In the genomic region with DNA sequence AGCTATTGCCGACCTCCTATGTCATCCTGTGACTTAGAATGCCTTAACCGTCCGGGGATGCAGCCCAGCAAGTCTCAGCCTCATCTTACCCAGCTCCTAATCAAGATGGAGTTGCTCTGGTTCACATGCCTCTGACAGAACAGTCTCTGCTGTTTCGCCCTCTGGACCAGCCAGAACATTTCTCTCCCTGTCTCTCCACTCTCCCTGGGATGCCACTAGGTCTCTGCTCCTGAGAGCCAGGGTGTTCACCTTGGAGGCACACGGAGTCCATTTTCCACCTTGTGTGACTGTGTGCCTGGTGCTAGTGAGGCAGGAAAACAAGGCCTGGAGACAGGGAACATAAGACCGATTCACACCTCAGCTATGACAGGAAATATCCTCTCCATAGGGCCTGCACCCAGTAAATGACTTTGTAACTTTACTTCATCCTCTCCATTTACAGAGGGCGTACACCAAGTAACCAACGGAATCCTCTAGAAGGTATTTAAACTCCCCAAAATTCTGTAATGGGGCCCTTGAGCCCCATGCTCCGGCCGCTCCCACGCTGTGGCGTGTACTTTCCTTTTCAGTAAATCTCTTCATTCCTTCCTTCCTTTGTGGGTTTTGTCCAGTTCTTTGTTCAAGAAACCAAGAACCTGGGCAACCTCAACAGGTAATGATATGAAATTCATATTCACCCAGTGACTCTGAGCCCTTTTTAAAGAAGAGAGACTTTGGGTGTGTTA, we compare ENCODE assay signal across 1 cellular context.
TF ChIP-seq lines count a peak whose summit lies in the region.

No MANE protein-coding gene starts in this region.

TF ChIP-seq in K562, 482 proteins besides CTCF, POLR2A, EP300 and RAD21 (continued from another document):
- TF ChIP-seq, protein P1, sequence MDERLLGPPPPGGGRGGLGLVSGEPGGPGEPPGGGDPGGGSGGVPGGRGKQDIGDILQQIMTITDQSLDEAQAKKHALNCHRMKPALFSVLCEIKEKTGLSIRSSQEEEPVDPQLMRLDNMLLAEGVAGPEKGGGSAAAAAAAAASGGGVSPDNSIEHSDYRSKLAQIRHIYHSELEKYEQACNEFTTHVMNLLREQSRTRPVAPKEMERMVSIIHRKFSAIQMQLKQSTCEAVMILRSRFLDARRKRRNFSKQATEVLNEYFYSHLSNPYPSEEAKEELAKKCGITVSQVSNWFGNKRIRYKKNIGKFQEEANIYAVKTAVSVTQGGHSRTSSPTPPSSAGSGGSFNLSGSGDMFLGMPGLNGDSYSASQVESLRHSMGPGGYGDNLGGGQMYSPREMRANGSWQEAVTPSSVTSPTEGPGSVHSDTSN (CRISPR knock-in tag; IDR thresholded peaks at IDR 0.05; ENCODE audit: low read depth) = no peak
- TF ChIP-seq, protein P1 (tag; conservative IDR thresholded peaks at IDR 0.05; ENCODE audit: low read depth) = peak; percentile 56; the same call in 1 of the 2 replicates
- TF ChIP-seq PHF8 (IDR thresholded peaks at IDR 0.05; ENCODE audit: borderline replicate concordance, low read length) (no peak), GTF2A2 (tag; IDR thresholded peaks at IDR 0.05) (peak; percentile 95), SRF (CRISPR knock-in tag; IDR thresholded peaks at IDR 0.05) (peak in 1 of 2 experiments; percentile 83; a peak in 2 of 4 replicates), SMAD4 (CRISPR knock-in tag; conservative IDR thresholded peaks at IDR 0.05) (peak; percentile 99), TGIF2 (CRISPR knock-in tag; IDR thresholded peaks at IDR 0.05) (no peak), ZNF717 (CRISPR knock-in tag; IDR thresholded peaks at IDR 0.05) (peak; percentile 71; the same call in 1 of the 2 replicates), ELF4 (CRISPR knock-in tag; IDR thresholded peaks at IDR 0.05) (peak; percentile 79; the same call in 1 of the 2 replicates), LEF1 (IDR thresholded peaks at IDR 0.05) (no peak), ZNF133 (CRISPR knock-in tag; IDR thresholded peaks at IDR 0.05) (peak; percentile 94), U2AF1 (optimal IDR thresholded peaks at IDR 0.05; ENCODE audit: low read depth, low read length) (no peak), NR2C1 (IDR thresholded peaks at IDR 0.05) (no peak), NR2C1 (tag; IDR thresholded peaks at IDR 0.05) (peak; percentile 92)
- TF ChIP-seq, protein P2, sequence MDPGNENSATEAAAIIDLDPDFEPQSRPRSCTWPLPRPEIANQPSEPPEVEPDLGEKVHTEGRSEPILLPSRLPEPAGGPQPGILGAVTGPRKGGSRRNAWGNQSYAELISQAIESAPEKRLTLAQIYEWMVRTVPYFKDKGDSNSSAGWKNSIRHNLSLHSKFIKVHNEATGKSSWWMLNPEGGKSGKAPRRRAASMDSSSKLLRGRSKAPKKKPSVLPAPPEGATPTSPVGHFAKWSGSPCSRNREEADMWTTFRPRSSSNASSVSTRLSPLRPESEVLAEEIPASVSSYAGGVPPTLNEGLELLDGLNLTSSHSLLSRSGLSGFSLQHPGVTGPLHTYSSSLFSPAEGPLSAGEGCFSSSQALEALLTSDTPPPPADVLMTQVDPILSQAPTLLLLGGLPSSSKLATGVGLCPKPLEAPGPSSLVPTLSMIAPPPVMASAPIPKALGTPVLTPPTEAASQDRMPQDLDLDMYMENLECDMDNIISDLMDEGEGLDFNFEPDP (CRISPR knock-in tag; IDR thresholded peaks at IDR 0.05) = peak; percentile 94
- TF ChIP-seq, protein P3, sequence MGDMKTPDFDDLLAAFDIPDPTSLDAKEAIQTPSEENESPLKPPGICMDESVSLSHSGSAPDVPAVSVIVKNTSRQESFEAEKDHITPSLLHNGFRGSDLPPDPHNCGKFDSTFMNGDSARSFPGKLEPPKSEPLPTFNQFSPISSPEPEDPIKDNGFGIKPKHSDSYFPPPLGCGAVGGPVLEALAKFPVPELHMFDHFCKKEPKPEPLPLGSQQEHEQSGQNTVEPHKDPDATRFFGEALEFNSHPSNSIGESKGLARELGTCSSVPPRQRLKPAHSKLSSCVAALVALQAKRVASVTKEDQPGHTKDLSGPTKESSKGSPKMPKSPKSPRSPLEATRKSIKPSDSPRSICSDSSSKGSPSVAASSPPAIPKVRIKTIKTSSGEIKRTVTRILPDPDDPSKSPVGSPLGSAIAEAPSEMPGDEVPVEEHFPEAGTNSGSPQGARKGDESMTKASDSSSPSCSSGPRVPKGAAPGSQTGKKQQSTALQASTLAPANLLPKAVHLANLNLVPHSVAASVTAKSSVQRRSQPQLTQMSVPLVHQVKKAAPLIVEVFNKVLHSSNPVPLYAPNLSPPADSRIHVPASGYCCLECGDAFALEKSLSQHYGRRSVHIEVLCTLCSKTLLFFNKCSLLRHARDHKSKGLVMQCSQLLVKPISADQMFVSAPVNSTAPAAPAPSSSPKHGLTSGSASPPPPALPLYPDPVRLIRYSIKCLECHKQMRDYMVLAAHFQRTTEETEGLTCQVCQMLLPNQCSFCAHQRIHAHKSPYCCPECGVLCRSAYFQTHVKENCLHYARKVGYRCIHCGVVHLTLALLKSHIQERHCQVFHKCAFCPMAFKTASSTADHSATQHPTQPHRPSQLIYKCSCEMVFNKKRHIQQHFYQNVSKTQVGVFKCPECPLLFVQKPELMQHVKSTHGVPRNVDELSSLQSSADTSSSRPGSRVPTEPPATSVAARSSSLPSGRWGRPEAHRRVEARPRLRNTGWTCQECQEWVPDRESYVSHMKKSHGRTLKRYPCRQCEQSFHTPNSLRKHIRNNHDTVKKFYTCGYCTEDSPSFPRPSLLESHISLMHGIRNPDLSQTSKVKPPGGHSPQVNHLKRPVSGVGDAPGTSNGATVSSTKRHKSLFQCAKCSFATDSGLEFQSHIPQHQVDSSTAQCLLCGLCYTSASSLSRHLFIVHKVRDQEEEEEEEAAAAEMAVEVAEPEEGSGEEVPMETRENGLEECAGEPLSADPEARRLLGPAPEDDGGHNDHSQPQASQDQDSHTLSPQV (IDR thresholded peaks at IDR 0.05) = peak; percentile 100
- TF ChIP-seq, protein P4, sequence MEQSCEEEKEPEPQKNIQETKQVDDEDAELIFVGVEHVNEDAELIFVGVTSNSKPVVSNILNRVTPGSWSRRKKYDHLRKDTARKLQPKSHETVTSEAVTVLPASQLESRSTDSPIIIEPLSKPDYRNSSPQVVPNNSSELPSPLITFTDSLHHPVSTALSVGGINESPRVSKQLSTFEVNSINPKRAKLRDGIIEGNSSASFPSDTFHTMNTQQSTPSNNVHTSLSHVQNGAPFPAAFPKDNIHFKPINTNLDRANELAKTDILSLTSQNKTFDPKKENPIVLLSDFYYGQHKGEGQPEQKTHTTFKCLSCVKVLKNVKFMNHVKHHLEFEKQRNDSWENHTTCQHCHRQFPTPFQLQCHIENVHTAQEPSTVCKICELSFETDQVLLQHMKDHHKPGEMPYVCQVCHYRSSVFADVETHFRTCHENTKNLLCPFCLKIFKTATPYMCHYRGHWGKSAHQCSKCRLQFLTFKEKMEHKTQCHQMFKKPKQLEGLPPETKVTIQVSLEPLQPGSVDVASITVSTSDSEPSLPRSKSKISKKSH (CRISPR knock-in tag; IDR thresholded peaks at IDR 0.05) = 0 out of 2 replicates have a peak, but pooled peaks have one; percentile 76
- TF ChIP-seq, protein P5, sequence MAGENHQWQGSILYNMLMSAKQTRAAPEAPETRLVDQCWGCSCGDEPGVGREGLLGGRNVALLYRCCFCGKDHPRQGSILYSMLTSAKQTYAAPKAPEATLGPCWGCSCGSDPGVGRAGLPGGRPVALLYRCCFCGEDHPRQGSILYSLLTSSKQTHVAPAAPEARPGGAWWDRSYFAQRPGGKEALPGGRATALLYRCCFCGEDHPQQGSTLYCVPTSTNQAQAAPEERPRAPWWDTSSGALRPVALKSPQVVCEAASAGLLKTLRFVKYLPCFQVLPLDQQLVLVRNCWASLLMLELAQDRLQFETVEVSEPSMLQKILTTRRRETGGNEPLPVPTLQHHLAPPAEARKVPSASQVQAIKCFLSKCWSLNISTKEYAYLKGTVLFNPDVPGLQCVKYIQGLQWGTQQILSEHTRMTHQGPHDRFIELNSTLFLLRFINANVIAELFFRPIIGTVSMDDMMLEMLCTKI (IDR thresholded peaks at IDR 0.05; ENCODE audit: partially characterized antibody) = no peak
- TF ChIP-seq, protein P6, sequence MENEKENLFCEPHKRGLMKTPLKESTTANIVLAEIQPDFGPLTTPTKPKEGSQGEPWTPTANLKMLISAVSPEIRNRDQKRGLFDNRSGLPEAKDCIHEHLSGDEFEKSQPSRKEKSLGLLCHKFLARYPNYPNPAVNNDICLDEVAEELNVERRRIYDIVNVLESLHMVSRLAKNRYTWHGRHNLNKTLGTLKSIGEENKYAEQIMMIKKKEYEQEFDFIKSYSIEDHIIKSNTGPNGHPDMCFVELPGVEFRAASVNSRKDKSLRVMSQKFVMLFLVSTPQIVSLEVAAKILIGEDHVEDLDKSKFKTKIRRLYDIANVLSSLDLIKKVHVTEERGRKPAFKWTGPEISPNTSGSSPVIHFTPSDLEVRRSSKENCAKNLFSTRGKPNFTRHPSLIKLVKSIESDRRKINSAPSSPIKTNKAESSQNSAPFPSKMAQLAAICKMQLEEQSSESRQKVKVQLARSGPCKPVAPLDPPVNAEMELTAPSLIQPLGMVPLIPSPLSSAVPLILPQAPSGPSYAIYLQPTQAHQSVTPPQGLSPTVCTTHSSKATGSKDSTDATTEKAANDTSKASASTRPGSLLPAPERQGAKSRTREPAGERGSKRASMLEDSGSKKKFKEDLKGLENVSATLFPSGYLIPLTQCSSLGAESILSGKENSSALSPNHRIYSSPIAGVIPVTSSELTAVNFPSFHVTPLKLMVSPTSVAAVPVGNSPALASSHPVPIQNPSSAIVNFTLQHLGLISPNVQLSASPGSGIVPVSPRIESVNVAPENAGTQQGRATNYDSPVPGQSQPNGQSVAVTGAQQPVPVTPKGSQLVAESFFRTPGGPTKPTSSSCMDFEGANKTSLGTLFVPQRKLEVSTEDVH (IDR thresholded peaks at IDR 0.05; ENCODE audit: low read depth, partially characterized antibody) = no peak
- TF ChIP-seq, protein P7, sequence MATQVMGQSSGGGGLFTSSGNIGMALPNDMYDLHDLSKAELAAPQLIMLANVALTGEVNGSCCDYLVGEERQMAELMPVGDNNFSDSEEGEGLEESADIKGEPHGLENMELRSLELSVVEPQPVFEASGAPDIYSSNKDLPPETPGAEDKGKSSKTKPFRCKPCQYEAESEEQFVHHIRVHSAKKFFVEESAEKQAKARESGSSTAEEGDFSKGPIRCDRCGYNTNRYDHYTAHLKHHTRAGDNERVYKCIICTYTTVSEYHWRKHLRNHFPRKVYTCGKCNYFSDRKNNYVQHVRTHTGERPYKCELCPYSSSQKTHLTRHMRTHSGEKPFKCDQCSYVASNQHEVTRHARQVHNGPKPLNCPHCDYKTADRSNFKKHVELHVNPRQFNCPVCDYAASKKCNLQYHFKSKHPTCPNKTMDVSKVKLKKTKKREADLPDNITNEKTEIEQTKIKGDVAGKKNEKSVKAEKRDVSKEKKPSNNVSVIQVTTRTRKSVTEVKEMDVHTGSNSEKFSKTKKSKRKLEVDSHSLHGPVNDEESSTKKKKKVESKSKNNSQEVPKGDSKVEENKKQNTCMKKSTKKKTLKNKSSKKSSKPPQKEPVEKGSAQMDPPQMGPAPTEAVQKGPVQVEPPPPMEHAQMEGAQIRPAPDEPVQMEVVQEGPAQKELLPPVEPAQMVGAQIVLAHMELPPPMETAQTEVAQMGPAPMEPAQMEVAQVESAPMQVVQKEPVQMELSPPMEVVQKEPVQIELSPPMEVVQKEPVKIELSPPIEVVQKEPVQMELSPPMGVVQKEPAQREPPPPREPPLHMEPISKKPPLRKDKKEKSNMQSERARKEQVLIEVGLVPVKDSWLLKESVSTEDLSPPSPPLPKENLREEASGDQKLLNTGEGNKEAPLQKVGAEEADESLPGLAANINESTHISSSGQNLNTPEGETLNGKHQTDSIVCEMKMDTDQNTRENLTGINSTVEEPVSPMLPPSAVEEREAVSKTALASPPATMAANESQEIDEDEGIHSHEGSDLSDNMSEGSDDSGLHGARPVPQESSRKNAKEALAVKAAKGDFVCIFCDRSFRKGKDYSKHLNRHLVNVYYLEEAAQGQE (CRISPR knock-in tag; IDR thresholded peaks at IDR 0.05; ENCODE audit: low read depth) = peak; percentile 86
